ENCODE assay signal across 14 cellular contexts in genomic region chr14:68666899-68667298, GRCh38.
DNase-seq lines count a peak whose midpoint lies in the region; ATAC-seq and TF ChIP-seq lines count a peak whose summit lies in the region.
"Had no signal": no experiment of that assay in that cellular context is flagged by ENCODE, and none has a peak within 500 bp of the region (broad histone marks: within the 10 kb centered on the region; RNA-seq: fewer than 3 reads in every experiment).

No MANE protein-coding gene starts in this region.

- no peak for TF ChIP-seq CTCF in DOHH2 (IDR thresholded peaks at IDR 0.05; ENCODE audit: low read depth, low read length, poor library complexity, severe bottlenecking)
- no peak for TF ChIP-seq CTCF in VCaP (conservative IDR thresholded peaks at IDR 0.05)
- no peak for TF ChIP-seq CTCF in right lobe of liver (IDR thresholded peaks at IDR 0.05)
- no peak for TF ChIP-seq CTCF in gastrocnemius medialis (IDR thresholded peaks at IDR 0.05 in 4 of 5, conservative IDR thresholded peaks at IDR 0.05 in 1 of 5)

- ATAC-seq in right lobe of liver: no peak
- ATAC-seq in gastrocnemius medialis: no peak
- ATAC-seq in GM21381 (IDR thresholded peaks at IDR 0.05; ENCODE audit: unreplicated experiment): no peak

- H3K4me3 ChIP-seq in DOHH2 (ENCODE audit: low read length) (no peak overlapping the region), right lobe of liver (no peak overlapping the region), gastrocnemius medialis (no peak overlapping the region)
- H3K4me3 ChIP-seq: HAP-1, neural progenitor cell had no signal

- no peaks in the 10 kb centered on the region for H4K20me1 ChIP-seq in DOHH2 (ENCODE audit: control insufficient read depth, insufficient read depth, low read depth, low read length)

- DNase-seq in right lobe of liver: peak in 1 of 3 donors; percentile 21
- no peak for DNase-seq in gastrocnemius medialis
- DNase-seq in inferior parietal cortex (ENCODE audit: extremely low spot score): no peak
- DNase-seq in T-helper 2 cell: no peak
- DNase-seq in HuH-7.5 (ENCODE audit: low spot score): no peak
- DNase-seq: GF-D8, NCI-H748 treated with DMSO at 0.1 percent for 48 hours, SW 1271, WERI-Rb-1 had no signal

- H3F3A ChIP-seq in DOHH2 (ENCODE audit: control insufficient read depth, insufficient read depth): no peaks in the 10 kb centered on the region

- WGBS in right lobe of liver (ENCODE audit: insufficient coverage, low coverage, low lambda C conversion rate, missing lambda C conversion rate): 96% methylated on average over 5 of the region's 5 CpGs

- H3K4me2 ChIP-seq in DOHH2 (ENCODE audit: low read length): 0 out of 2 replicates have a peak overlapping the region, but pooled peaks have one; percentile 20
- H3K4me2 ChIP-seq: neural progenitor cell had no signal

- peaks cover 15% of the 10 kb centered on the region for H3K36me3 ChIP-seq in DOHH2 (ENCODE audit: control insufficient read depth, low read length)
- H3K36me3 ChIP-seq in right lobe of liver: no peaks in the 10 kb centered on the region
- H3K36me3 ChIP-seq in gastrocnemius medialis: no peaks in the 10 kb centered on the region
- H3K36me3 ChIP-seq: HAP-1, neural progenitor cell, WERI-Rb-1 had no signal

- no peaks in the 10 kb centered on the region for H3K9me2 ChIP-seq in DOHH2 (replicated peaks; ENCODE audit: control insufficient read depth, low read length)

- intact Hi-C loops in right lobe of liver (cut with DNase I) (no loop called here), gastrocnemius medialis (cut with DNase I; ENCODE audit: low total_unique reads) (loop anchor here (5.0 kb wide), 1 partner anchor 420 kb away; no protein-coding TSS in a partner anchor)

- no peak overlapping the region for H3K27ac ChIP-seq in DOHH2 (ENCODE audit: low read depth, low read length)
- peak overlapping the region; percentile 21; the same call in 1 of the 2 replicates for H3K27ac ChIP-seq in VCaP
- H3K27ac ChIP-seq in right lobe of liver: peak overlapping the region; percentile 1 to 63 (median 32)
- peak overlapping the region in 3 of 4 donors; percentile 3 to 57 (median 25) for H3K27ac ChIP-seq in gastrocnemius medialis
- H3K27ac ChIP-seq: neural progenitor cell, WERI-Rb-1 had no signal

- no peak for TF ChIP-seq POLR2A in right lobe of liver (IDR thresholded peaks at IDR 0.05)
- TF ChIP-seq POLR2A in gastrocnemius medialis (IDR thresholded peaks at IDR 0.05): no peak

- in situ Hi-C loops in gastrocnemius medialis (cut with MboI; ENCODE audit: low sequenced_read_pairs in 4 of 4): no loop called here

- H3K4me1 ChIP-seq in DOHH2 (ENCODE audit: control insufficient read depth, low read length) (peaks cover 63% of the 10 kb centered on the region), right lobe of liver (peaks cover 0 to 34% (median 11%) of the 10 kb centered on the region in 4 donors), gastrocnemius medialis (peaks cover 34 to 55% of the 10 kb centered on the region in 2 donors)
- H3K4me1 ChIP-seq: HAP-1 had no signal

- H3K79me2 ChIP-seq in DOHH2 (ENCODE audit: control insufficient read depth, low read length): no peaks in the 10 kb centered on the region

- H3K9me3 ChIP-seq in DOHH2 (ENCODE audit: control insufficient read depth, insufficient read depth, low read length): no peaks in the 10 kb centered on the region
- no peaks in the 10 kb centered on the region for H3K9me3 ChIP-seq in right lobe of liver
- no peaks in the 10 kb centered on the region for H3K9me3 ChIP-seq in gastrocnemius medialis
- H3K9me3 ChIP-seq: HAP-1 had no signal

- H3K27me3 ChIP-seq in DOHH2 (ENCODE audit: control insufficient read depth, low read length) (no peaks in the 10 kb centered on the region), right lobe of liver (no peaks in the 10 kb centered on the region), gastrocnemius medialis (no peaks in the 10 kb centered on the region)
- H3K27me3 ChIP-seq: neural progenitor cell had no signal
